ENCODE assay signal across 18 cellular contexts in genomic region chr15:88603885-88604284, GRCh38. TPM values are rescaled to one million over a fixed set of nuclear protein-coding genes. Genes with fewer than 3 reads are reported as not detected.
DNase-seq lines count a peak whose midpoint lies in the region; ATAC-seq and TF ChIP-seq lines count a peak whose summit lies in the region.
"Had no signal": no experiment of that assay in that cellular context is flagged by ENCODE, and none has a peak within 500 bp of the region (broad histone marks: within the 10 kb centered on the region; RNA-seq: fewer than 3 reads in every experiment).

No MANE protein-coding gene starts in this region.

- H3K4me3 ChIP-seq in cardiac muscle cell: peak overlapping the region; percentile 19
- peak overlapping the region; percentile 64 for H3K4me3 ChIP-seq in iPS-20b (ENCODE audit: low read length)
- H3K4me3 ChIP-seq: BLaER1 treated with 17β-estradiol and CSF1 and Interleukin-3, amounts not matched to agents 10 nM and 100 nM had no signal

- peaks cover 61% of the 10 kb centered on the region for H3K27me3 Mint-ChIP-seq in T-helper 17 cell

- peaks cover 72% of the 10 kb centered on the region for H3K27me3 ChIP-seq in cardiac muscle cell
- H3K27me3 ChIP-seq in iPS-20b (ENCODE audit: insufficient read depth, low read length): peaks cover 73% of the 10 kb centered on the region

- no peak overlapping the region for H3K4me3 Mint-ChIP-seq in T-helper 17 cell
- H3K4me3 Mint-ChIP-seq: activated CD4-positive, alpha-beta memory T cell treated with anti-CD3 and anti-CD28 coated beads for 36 hours; central memory CD8-positive, alpha-beta T cell had no signal

- intact Hi-C loops in cardiac septum (cut with DNase I): no loop called here

- H3K9me3 ChIP-seq in cardiac muscle cell (ENCODE audit: low read depth): no peaks in the 10 kb centered on the region
- no peaks in the 10 kb centered on the region for H3K9me3 ChIP-seq in iPS-20b (ENCODE audit: insufficient read depth, low read depth, low read length)
- H3K9me3 ChIP-seq in T-helper 17 cell (ENCODE audit: control insufficient read depth, low read length, poor library complexity, severe bottlenecking): no peaks in the 10 kb centered on the region

- H3K4me1 ChIP-seq in cardiac muscle cell (ENCODE audit: low read depth): peaks cover 13% of the 10 kb centered on the region
- H3K4me1 ChIP-seq in iPS-20b (ENCODE audit: insufficient read depth, low read length): peaks cover 11% of the 10 kb centered on the region; the same call in 1 of the 2 replicates

- 0 out of 3 replicates have a peak, but pooled peaks have one; percentile 24 for ATAC-seq in SK-N-SH treated with all-trans-retinoic acid at 6 μM for 48 hours
- no peak for ATAC-seq in T-helper 17 cell
- ATAC-seq in GM21786 (IDR thresholded peaks at IDR 0.05; ENCODE audit: unreplicated experiment): no peak

- H3K36me3 ChIP-seq in cardiac muscle cell: no peaks in the 10 kb centered on the region
- H3K36me3 ChIP-seq in iPS-20b (ENCODE audit: insufficient read depth, low read depth, low read length): no peaks in the 10 kb centered on the region
- H3K36me3 ChIP-seq: BLaER1 treated with 17β-estradiol and CSF1 and Interleukin-3, amounts not matched to agents 10 nM and 100 nM had no signal

- no peak for TF ChIP-seq CTCF in cardiac muscle cell (IDR thresholded peaks at IDR 0.05; ENCODE audit: low read depth, low read length)

- peaks cover 4% of the 10 kb centered on the region for H3K36me3 Mint-ChIP-seq in T-helper 17 cell (ENCODE audit: low read depth)
- H3K36me3 Mint-ChIP-seq: activated CD4-positive, alpha-beta memory T cell treated with anti-CD3 and anti-CD28 coated beads for 36 hours had no signal

- H3K27ac ChIP-seq in cardiac muscle cell (no peak overlapping the region), iPS-20b (ENCODE audit: low read length) (no peak overlapping the region)
- H3K27ac ChIP-seq: BLaER1 treated with 17β-estradiol and CSF1 and Interleukin-3, amounts not matched to agents 10 nM and 100 nM had no signal

- H3K27ac Mint-ChIP-seq in T-helper 17 cell: no peak overlapping the region
- H3K27ac Mint-ChIP-seq: activated CD4-positive, alpha-beta memory T cell treated with anti-CD3 and anti-CD28 coated beads for 36 hours had no signal

- no peak overlapping the region for H3K9ac ChIP-seq in iPS-20b (ENCODE audit: low read depth, low read length)
- H3K9ac ChIP-seq: BLaER1 treated with 17β-estradiol and CSF1 and Interleukin-3, amounts not matched to agents 10 nM and 100 nM had no signal

- DNase-seq in cardiac muscle cell (ENCODE audit: low read depth in 1 of 2, low spot score in 1 of 2) (no peak), cardiac septum (ENCODE audit: low spot score) (no peak), T-helper 17 cell (no peak), ecto neural progenitor cell (ENCODE audit: low spot score) (no peak), cerebellar nuclear complex (lab: John Stamatoyannopoulos, UW) (no peak)
- DNase-seq: activated CD4-positive, alpha-beta memory T cell treated with anti-CD3 and anti-CD28 coated beads for 36 hours; activated gamma-delta T cell treated with Interleukin-2 at 50 U/mL for 16 hours; GDM1; IMR-90; mammary epithelial cell; NCI-H1694 treated with DMSO at 0.1 percent for 48 hours; stimulated activated CD4-positive, alpha-beta T cell treated with anti-CD3 and anti-CD28 coated beads, Interleukin-4, amount 100 ng/mL, for 24 hours; stimulated activated naive CD4-positive, alpha-beta T cell treated with Interleukin-2 at 50 U/mL for 16 hours had no signal

- peaks cover 11% of the 10 kb centered on the region for H3K4me1 Mint-ChIP-seq in T-helper 17 cell

TF ChIP-seq in SK-N-SH treated with all-trans-retinoic acid at 6 μM for 48 hours, 23 proteins besides CTCF, POLR2A, EP300 and RAD21:
- TF ChIP-seq ZFP30 (CRISPR knock-in tag; IDR thresholded peaks at IDR 0.05) (no peak), TSHZ2 (CRISPR knock-in tag; IDR thresholded peaks at IDR 0.05) (no peak), PPARA (CRISPR knock-in tag; IDR thresholded peaks at IDR 0.05; ENCODE audit: borderline replicate concordance) (no peak)

RNA-seq across cellular contexts. Expression of gene AEN, which starts 17.3 kb away (rescaled TPM):
- total RNA-seq in cardiac muscle cell (34.0 and 53.6 TPM in 2 replicates), cardiac septum (8.7 TPM), T-helper 17 cell (10 to 100 TPM; 32.2 to 41.0 TPM)
- polyA plus RNA-seq in cardiac muscle cell: 19.7 and 20.9 TPM in 2 replicates

RNA-seq across cellular contexts. Expression of gene ISG20, which starts 34.9 kb away (rescaled TPM):
- total RNA-seq in cardiac muscle cell (0.69 and 1.3 TPM in 2 replicates), cardiac septum (3.9 TPM), T-helper 17 cell (100 to 1,000 TPM; 124 to 141 TPM)
- not detected in 2 replicates for polyA plus RNA-seq in cardiac muscle cell

RNA-seq across cellular contexts. Expression of gene DET1, which starts 57.4 kb away (rescaled TPM):
- total RNA-seq in cardiac muscle cell: 12.7 and 18.0 TPM in 2 replicates
- 10.6 and 13.6 TPM in 2 replicates for polyA plus RNA-seq in cardiac muscle cell
- 6.2 TPM for total RNA-seq in cardiac septum
- total RNA-seq in T-helper 17 cell: 1 to 10 TPM; 1.9 to 3.6 TPM

Comparison
In these comparisons a context has a peak if more than half of its experiments do, and no peak if none do; other contexts are left out.
1. RNA of gene ISG20, which starts 34.9 kb away (total RNA-seq): 124 to 141 TPM in T-helper 17 cell; 3.9 TPM in cardiac septum (single experiment) and 0.69 to 1.3 TPM in cardiac muscle cell; every median in the first group is over 10 times any median in the second.